ENCODE assay signal across 10 cellular contexts in genomic region chr17:40458001-40458791, GRCh38. TPM values are rescaled to one million over a fixed set of nuclear protein-coding genes. Genes with fewer than 3 reads are reported as not detected.
DNase-seq lines count a peak whose midpoint lies in the region; ATAC-seq, FAIRE-seq and TF ChIP-seq lines count a peak whose summit lies in the region.
"Had no signal": no experiment of that assay in that cellular context is flagged by ENCODE, and none has a peak within 500 bp of the region (broad histone marks: within the 10 kb centered on the region; RNA-seq: fewer than 3 reads in every experiment).

No MANE protein-coding gene starts in this region.

- H3K79me2 ChIP-seq in H9 (ENCODE audit: insufficient read depth, low read length) = no peaks in the 10 kb centered on the region

- H3K4me1 Mint-ChIP-seq in H9 = peaks cover 29 to 42% of the 10 kb centered on the region in 2 experiments
- peaks cover 60% of the 10 kb centered on the region for H3K4me1 Mint-ChIP-seq in WTC11
- H3K4me1 Mint-ChIP-seq: activated naive CD8-positive, alpha-beta T cell treated with anti-CD3 and anti-CD28 coated beads, Interleukin-2, amount 50 U/mL, for 24 hours had no signal

- H2BK5ac ChIP-seq in H9 (ENCODE audit: insufficient read length, low read length) = no peak overlapping the region

- POLR2A ChIA-PET in WTC11 (lab: Charles Lee) = interaction anchor here (1.0 kb wide), 1 partner anchor 239 kb away, joined by 3 read pairs; the partner anchor contains the start of gene WIPF2

- no peak overlapping the region for H3K9ac ChIP-seq in H9 (ENCODE audit: extremely low read depth, insufficient read length, low read length)

- H3K36me3 Mint-ChIP-seq in H9 (ENCODE audit: insufficient read depth in 1 of 3, low read depth in 3 of 3) (peaks cover 32 to 42% (median 34%) of the 10 kb centered on the region in 3 experiments; a peak in 6 of 7 replicates), WTC11 (peaks cover 31% of the 10 kb centered on the region)
- H3K36me3 Mint-ChIP-seq in activated naive CD4-positive, alpha-beta T cell treated with anti-CD3 and anti-CD28 coated beads, Interleukin-2, amount 50 U/mL, for 72 hours = peaks cover 0 to 11% of the 10 kb centered on the region in 2 donors

- peak overlapping the region; percentile 58; the same call in 1 of the 2 replicates for H3K14ac ChIP-seq in H9 (ENCODE audit: insufficient read depth, low read length)

- H3K27me3 ChIP-seq in H9 (ENCODE audit: insufficient read depth, low read length) (no peaks in the 10 kb centered on the region), right atrium auricular region (no peaks in the 10 kb centered on the region), small intestine (ENCODE audit: control insufficient read depth in 2 of 2, insufficient read depth in 2 of 2, low read length in 2 of 2) (no peaks in the 10 kb centered on the region)

- no peak overlapping the region for H2AFZ ChIP-seq in H9 (ENCODE audit: low read length)

- H2BK120ac ChIP-seq in H9 (ENCODE audit: low read depth, low read length, poor library complexity, severe bottlenecking) = no peak overlapping the region

- no peak overlapping the region for H3K4me2 ChIP-seq in H9 (ENCODE audit: insufficient read depth, insufficient read length, low read length)

- ATAC-seq in WTC11 (peak; percentile 15; the same call in 1 of the 2 replicates), GM18511 (IDR thresholded peaks at IDR 0.05; ENCODE audit: unreplicated experiment) (no peak)
- ATAC-seq in activated naive CD4-positive, alpha-beta T cell treated with anti-CD3 and anti-CD28 coated beads, Interleukin-2, amount 50 U/mL, for 72 hours = no peak
- ATAC-seq: activated naive CD8-positive, alpha-beta T cell treated with anti-CD3 and anti-CD28 coated beads, Interleukin-2, amount 50 U/mL, for 24 hours had no signal

- H3K9me3 ChIP-seq in H9 (ENCODE audit: control insufficient read depth, low read depth, low read length) (no peaks in the 10 kb centered on the region), right atrium auricular region (no peaks in the 10 kb centered on the region), small intestine (ENCODE audit: control insufficient read depth, low read depth) (no peaks in the 10 kb centered on the region)

- H2BK20ac ChIP-seq in H9 (ENCODE audit: low read depth, low read length, poor library complexity, severe bottlenecking) = no peak overlapping the region

- no peak overlapping the region for H2AK5ac ChIP-seq in H9 (ENCODE audit: insufficient read length, low read length)

- CTCF ChIA-PET in WTC11 (lab: Charles Lee) = interaction anchor here (0.5 to 3.0 kb wide), 6 partner anchors 11 to 360 kb away, joined by 3 to 25 read pairs (median 3); no protein-coding TSS in a partner anchor

- no peak overlapping the region for H4K91ac ChIP-seq in H9 (ENCODE audit: insufficient read length, low read depth, low read length)

- no peak for DNase-seq in H9
- no peak for DNase-seq in WTC11 (ENCODE audit: low spot score)
- DNase-seq in right atrium auricular region (ENCODE audit: low spot score) = no peak
- peak; percentile 74 for DNase-seq in small intestine
- no peak for DNase-seq in activated gamma-delta T cell (lab: John Stamatoyannopoulos, UW)
- DNase-seq in NAMALWA (ENCODE audit: low spot score) = no peak
- DNase-seq in activated naive CD4-positive, alpha-beta T cell treated with anti-CD3 and anti-CD28 coated beads, Interleukin-2, amount 50 U/mL, for 72 hours (ENCODE audit: low spot score in 2 of 2) = no peak
- DNase-seq: activated naive CD8-positive, alpha-beta T cell treated with anti-CD3 and anti-CD28 coated beads, Interleukin-2, amount 50 U/mL, for 24 hours; NCI-H1105 had no signal

- no peak overlapping the region for H3K4ac ChIP-seq in H9 (ENCODE audit: low read depth, low read length)

- no peak overlapping the region for H2BK12ac ChIP-seq in H9 (ENCODE audit: insufficient read length, low read depth, low read length)

- no peak overlapping the region for H3K4me3 Mint-ChIP-seq in H9
- no peak overlapping the region for H3K4me3 Mint-ChIP-seq in WTC11
- H3K4me3 Mint-ChIP-seq: activated naive CD8-positive, alpha-beta T cell treated with anti-CD3 and anti-CD28 coated beads, Interleukin-2, amount 50 U/mL, for 24 hours had no signal

- H3K4me3 ChIP-seq in right atrium auricular region = no peak overlapping the region
- no peak overlapping the region for H3K4me3 ChIP-seq in small intestine (ENCODE audit: low read depth in 1 of 2, low read length in 2 of 2)

- H2BK15ac ChIP-seq in H9 (ENCODE audit: low read depth, low read length) = no peak overlapping the region

- H3K27ac Mint-ChIP-seq in H9 (peak overlapping the region in 2 of 3 experiments; percentile 35 to 90; a peak in 4 of 7 replicates), WTC11 (0 out of 2 replicates have a peak overlapping the region, but pooled peaks have one; percentile 76)
- H3K27ac Mint-ChIP-seq in activated naive CD4-positive, alpha-beta T cell treated with anti-CD3 and anti-CD28 coated beads, Interleukin-2, amount 50 U/mL, for 72 hours = no peak overlapping the region
- H3K27ac Mint-ChIP-seq: activated naive CD8-positive, alpha-beta T cell treated with anti-CD3 and anti-CD28 coated beads, Interleukin-2, amount 50 U/mL, for 24 hours had no signal

- TF ChIP-seq CTCF in H9 (conservative IDR thresholded peaks at IDR 0.05) (no peak), WTC11 (IDR thresholded peaks at IDR 0.05) (no peak), right atrium auricular region (IDR thresholded peaks at IDR 0.05) (no peak)

- WGBS in H9 (ENCODE audit: extremely low coverage, insufficient read length, low lambda C conversion rate) = no CpG with 5 or more reads among the region's 16 CpGs
- 19 to 44% (median 36%) methylated on average over 16 of the region's 16 CpGs for WGBS in small intestine, 3 donors

- no peak overlapping the region for H3K23ac ChIP-seq in H9 (ENCODE audit: insufficient read length, low read depth, low read length)

- no peak overlapping the region for H3T11ph ChIP-seq in H9 (ENCODE audit: low read length)

- no peak overlapping the region for H4K8ac ChIP-seq in H9 (replicated peaks; ENCODE audit: insufficient read length, low read depth, low read length)

- peaks cover 7% of the 10 kb centered on the region; the same call in 1 of the 2 replicates for H3K4me1 ChIP-seq in H9 (ENCODE audit: insufficient read depth, low read length)
- H3K4me1 ChIP-seq in right atrium auricular region = peaks cover 0 to 77% of the 10 kb centered on the region in 2 donors
- H3K4me1 ChIP-seq in small intestine (ENCODE audit: control insufficient read depth in 2 of 2, insufficient read depth in 1 of 2, low read depth in 1 of 2, low read length in 1 of 2) = no peaks in the 10 kb centered on the region

- H4K20me1 ChIP-seq in H9 (ENCODE audit: control insufficient read depth, insufficient read depth, insufficient read length) = peaks cover 2% of the 10 kb centered on the region

- H3K9me3 Mint-ChIP-seq in H9 (no peaks in the 10 kb centered on the region), WTC11 (no peaks in the 10 kb centered on the region)
- H3K9me3 Mint-ChIP-seq in activated naive CD4-positive, alpha-beta T cell treated with anti-CD3 and anti-CD28 coated beads, Interleukin-2, amount 50 U/mL, for 72 hours = no peaks in the 10 kb centered on the region
- H3K9me3 Mint-ChIP-seq: activated naive CD8-positive, alpha-beta T cell treated with anti-CD3 and anti-CD28 coated beads, Interleukin-2, amount 50 U/mL, for 24 hours had no signal

- H4K5ac ChIP-seq in H9 (ENCODE audit: insufficient read length, low read depth, low read length) = no peak overlapping the region

- H3K36me3 ChIP-seq in right atrium auricular region (peaks cover 48% of the 10 kb centered on the region), small intestine (ENCODE audit: control insufficient read depth in 2 of 2, insufficient read depth in 2 of 2, low read length in 2 of 2) (peaks cover 0 to 2% of the 10 kb centered on the region in 2 donors)

- H3K79me1 ChIP-seq in H9 (ENCODE audit: insufficient read depth, low read depth, low read length, poor library complexity, severe bottlenecking) = no peaks in the 10 kb centered on the region

- H3K27ac ChIP-seq in H9 (ENCODE audit: insufficient read length, low read depth, low read length) (no peak overlapping the region), right atrium auricular region (peak overlapping the region; percentile 14 to 30), small intestine (ENCODE audit: low read depth in 1 of 2, low read length in 1 of 2) (peak overlapping the region in 1 of 2 donors; percentile 24)

- FAIRE-seq in small intestine (lab: Jason Lieb, UNC) = no peak

- H3K27me3 Mint-ChIP-seq in H9 (ENCODE audit: low read depth) (no peaks in the 10 kb centered on the region), WTC11 (ENCODE audit: low read depth) (no peaks in the 10 kb centered on the region)
- H3K27me3 Mint-ChIP-seq: activated naive CD8-positive, alpha-beta T cell treated with anti-CD3 and anti-CD28 coated beads, Interleukin-2, amount 50 U/mL, for 24 hours had no signal

- no peak overlapping the region for H3K18ac ChIP-seq in H9 (ENCODE audit: insufficient read length, low read depth, low read length)

- H3K56ac ChIP-seq in H9 (ENCODE audit: insufficient read length, low read depth, low read length) = no peak overlapping the region

- H3K23me2 ChIP-seq in H9 (ENCODE audit: insufficient read length, low read depth, low read length, poor library complexity, severe bottlenecking) = no peaks in the 10 kb centered on the region

RNA-seq across cellular contexts. Expression of gene IGFBP4, which starts 14.9 kb away (rescaled TPM):
- total RNA-seq in H9 (2021) (49.9 and 51.1 TPM in 2 replicates), WTC11 (2021) (155 to 172 TPM (median 162 TPM) in 3 replicates), right atrium auricular region (100 to 1,000 TPM in 1 of 2 donors, 10 to 100 TPM in 1; 81.0 to 237 TPM)
- 100 to 1,000 TPM in 1 of 3 donors, 10 to 100 TPM in 2; 19.2 to 282 (median 36.7) TPM for polyA plus RNA-seq in small intestine
- 10 to 100 TPM in 1 of 2 donors, 1 to 10 TPM in 1; 8.4 to 85.1 TPM for total RNA-seq in activated naive CD4-positive, alpha-beta T cell treated with anti-CD3 and anti-CD28 coated beads, Interleukin-2, amount 50 U/mL, for 72 hours

RNA-seq across cellular contexts. Expression of gene TOP2A, which starts 40.5 kb away (rescaled TPM):
- total RNA-seq in H9 (2021) (230 TPM in 2 replicates), WTC11 (2021) (273 to 307 TPM (median 292 TPM) in 3 replicates), right atrium auricular region (1 to 10 TPM in 1 of 2 donors, under 1 TPM in 1; 0.31 to 3.7 TPM)
- 10 to 100 TPM in 1 of 3 donors, 1 to 10 TPM in 2; 1.1 to 37.5 (median 3.1) TPM for polyA plus RNA-seq in small intestine
- total RNA-seq in activated naive CD4-positive, alpha-beta T cell treated with anti-CD3 and anti-CD28 coated beads, Interleukin-2, amount 50 U/mL, for 72 hours = 100 to 1,000 TPM; 283 to 508 TPM

RNA-seq across cellular contexts. Expression of gene TNS4, which starts 43.2 kb away (rescaled TPM):
- 0.55 and 0.59 TPM in 2 replicates for total RNA-seq in H9 (2021)
- 0.55 to 0.87 TPM (median 0.80 TPM) in 3 replicates for total RNA-seq in WTC11 (2021)
- not detected for total RNA-seq in right atrium auricular region
- 1 to 10 TPM in 1 of 3 donors, not detected in 2; 3.0 TPM for polyA plus RNA-seq in small intestine
- 10 to 100 TPM in 1 of 2 donors, 1 to 10 TPM in 1; 1.7 to 11.6 TPM for total RNA-seq in activated naive CD4-positive, alpha-beta T cell treated with anti-CD3 and anti-CD28 coated beads, Interleukin-2, amount 50 U/mL, for 72 hours

Comparison
In these comparisons a context has a peak if more than half of its experiments do, and no peak if none do; other contexts are left out.
1. H3K27ac Mint-ChIP-seq: peak in H9 (2 of 3) and WTC11 (single experiment); none in activated naive CD4-positive, alpha-beta T cell treated with anti-CD3 and anti-CD28 coated beads, Interleukin-2, amount 50 U/mL, for 72 hours (0 of 2).
2. RNA of gene TOP2A, which starts 40.5 kb away (total RNA-seq): 283 to 508 TPM in activated naive CD4-positive, alpha-beta T cell treated with anti-CD3 and anti-CD28 coated beads, Interleukin-2, amount 50 U/mL, for 72 hours, 273 to 307 TPM in WTC11 and 230 TPM in H9; 0.31 to 3.7 TPM in right atrium auricular region; every median in the first group is over 10 times any median in the second.